30 cellular contexts compared by ENCODE assay signal in the genomic region with DNA sequence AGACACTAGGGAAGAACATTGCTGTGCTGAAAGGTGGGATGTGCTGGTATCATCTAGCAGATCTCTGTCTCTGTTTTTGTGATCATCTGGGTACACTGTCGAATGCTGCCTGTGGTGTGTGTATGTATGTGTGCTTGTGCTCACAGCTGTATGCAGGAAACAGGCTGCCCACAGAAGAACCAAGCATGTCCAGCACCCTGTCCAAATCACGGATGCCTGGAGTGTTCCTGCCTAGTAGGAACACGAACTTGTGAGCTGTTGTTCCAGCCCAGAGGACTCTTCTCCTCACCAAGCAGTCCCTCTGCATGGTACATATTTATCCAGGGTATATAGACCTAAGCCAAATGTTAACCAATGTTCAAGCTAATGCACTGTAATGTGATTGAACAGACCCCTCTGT. TPM values are rescaled to one million over a fixed set of nuclear protein-coding genes. Genes with fewer than 3 reads are reported as not detected.
"Had no signal": no experiment of that assay in that cellular context is flagged by ENCODE, and none has a peak within 500 bp of the region (broad histone marks: within the 10 kb centered on the region; RNA-seq: fewer than 3 reads in every experiment).

No MANE protein-coding gene starts in this region.

- H3K4me3 Mint-ChIP-seq: activated B cell treated with CpG ODN at 0.5 μM for 24 hours; activated CD8-positive, alpha-beta memory T cell treated with anti-CD3 and anti-CD28 coated beads, Interleukin-2, amount 10 ng/mL, durations not matched to agents 7 days and 5 days; activated CD8-positive, alpha-beta T cell treated with anti-CD3 and anti-CD28 coated beads, Interleukin-2, amount 10 ng/mL, durations not matched to agents 7 days and 5 days; activated naive CD4-positive, alpha-beta T cell treated with anti-CD3 and anti-CD28 coated beads, Interleukin-2, amount 50 U/mL, for 24 hours; activated naive CD8-positive, alpha-beta T cell treated with anti-CD3 and anti-CD28 coated beads, Interleukin-2, amount 50 U/mL, for 24 hours; effector memory CD8-positive, alpha-beta T cell; naive thymus-derived CD8-positive, alpha-beta T cell; stimulated activated memory B cell treated with anti-CD40 and anti-IgM and Interleukin-4, amounts not matched to agents 10 μg/mL and 1 μg/mL and 100 μg/mL, for 72 hours; stimulated activated naive CD8-positive, alpha-beta T cell treated with anti-CD3 and anti-CD28 coated beads, Interleukin-15, amount 100 ng/mL, for 72 hours; T-helper 2 cell treated with Interferon-gamma antibody and Interleukin-4, amounts not matched to agents 5 μg/mL and 100 μg/mL, for 36 hours had no signal

- H3K4me1 Mint-ChIP-seq: activated B cell treated with CpG ODN at 0.5 μM for 24 hours; activated CD8-positive, alpha-beta memory T cell treated with anti-CD3 and anti-CD28 coated beads, Interleukin-2, amount 10 ng/mL, durations not matched to agents 7 days and 5 days; activated naive CD4-positive, alpha-beta T cell treated with anti-CD3 and anti-CD28 coated beads, Interleukin-2, amount 50 U/mL, for 24 hours; activated naive CD8-positive, alpha-beta T cell treated with anti-CD3 and anti-CD28 coated beads, Interleukin-2, amount 50 U/mL, for 24 hours; stimulated activated memory B cell treated with anti-CD40 and anti-IgM and Interleukin-4, amounts not matched to agents 10 μg/mL and 1 μg/mL and 100 μg/mL, for 72 hours; stimulated activated naive CD8-positive, alpha-beta T cell treated with anti-CD3 and anti-CD28 coated beads, Interleukin-15, amount 100 ng/mL, for 72 hours had no signal

- H3K36me3 ChIP-seq: gastroesophageal sphincter, left lung, lower lobe of right lung, ovary, sigmoid colon, tibial artery, upper lobe of right lung had no signal

- H3K4me1 ChIP-seq: upper lobe of right lung had no signal

- H3K27me3 ChIP-seq: ovary had no signal

- H3K27ac ChIP-seq: coronary artery, gastroesophageal sphincter, left lung, lower lobe of right lung, ovary, sigmoid colon, tibial artery, upper lobe of right lung had no signal

- H3K4me3 ChIP-seq: gastroesophageal sphincter, left lung, lower lobe of right lung, ovary, sigmoid colon, smooth muscle cell, tibial artery, upper lobe of right lung had no signal

- H3K36me3 Mint-ChIP-seq: activated CD8-positive, alpha-beta memory T cell treated with anti-CD3 and anti-CD28 coated beads, Interleukin-2, amount 10 ng/mL, durations not matched to agents 7 days and 5 days; activated naive CD4-positive, alpha-beta T cell treated with anti-CD3 and anti-CD28 coated beads, Interleukin-2, amount 50 U/mL, for 24 hours; stimulated activated memory B cell treated with anti-CD40 and anti-IgM and Interleukin-4, amounts not matched to agents 10 μg/mL and 1 μg/mL and 100 μg/mL, for 72 hours had no signal

- H3K9me3 ChIP-seq: gastroesophageal sphincter, left lung, lower lobe of right lung, ovary, tibial artery, upper lobe of right lung had no signal

- H3K4me2 ChIP-seq: smooth muscle cell had no signal

- ATAC-seq: activated CD8-positive, alpha-beta memory T cell treated with anti-CD3 and anti-CD28 coated beads, Interleukin-2, amount 10 ng/mL, durations not matched to agents 7 days and 5 days; activated CD8-positive, alpha-beta T cell treated with anti-CD3 and anti-CD28 coated beads, Interleukin-2, amount 10 ng/mL, durations not matched to agents 7 days and 5 days; activated naive CD8-positive, alpha-beta T cell treated with anti-CD3 and anti-CD28 coated beads, Interleukin-2, amount 50 U/mL, for 24 hours; effector memory CD8-positive, alpha-beta T cell; gastroesophageal sphincter; left lung; lower lobe of right lung; naive thymus-derived CD8-positive, alpha-beta T cell; stimulated activated memory B cell treated with anti-CD40 and anti-IgM and Interleukin-4, amounts not matched to agents 10 μg/mL and 1 μg/mL and 100 μg/mL, for 72 hours; stimulated activated naive CD8-positive, alpha-beta T cell treated with anti-CD3 and anti-CD28 coated beads, Interleukin-15, amount 100 ng/mL, for 72 hours; upper lobe of right lung had no signal

- H3K27me3 Mint-ChIP-seq: activated CD8-positive, alpha-beta memory T cell treated with anti-CD3 and anti-CD28 coated beads, Interleukin-2, amount 10 ng/mL, durations not matched to agents 7 days and 5 days; stimulated activated memory B cell treated with anti-CD40 and anti-IgM and Interleukin-4, amounts not matched to agents 10 μg/mL and 1 μg/mL and 100 μg/mL, for 72 hours had no signal

- H3K27ac Mint-ChIP-seq: activated B cell treated with CpG ODN at 0.5 μM for 24 hours; activated CD8-positive, alpha-beta memory T cell treated with anti-CD3 and anti-CD28 coated beads, Interleukin-2, amount 10 ng/mL, durations not matched to agents 7 days and 5 days; activated CD8-positive, alpha-beta T cell treated with anti-CD3 and anti-CD28 coated beads, Interleukin-2, amount 10 ng/mL, durations not matched to agents 7 days and 5 days; activated naive CD4-positive, alpha-beta T cell treated with anti-CD3 and anti-CD28 coated beads, Interleukin-2, amount 50 U/mL, for 24 hours; activated naive CD8-positive, alpha-beta T cell treated with anti-CD3 and anti-CD28 coated beads, Interleukin-2, amount 50 U/mL, for 24 hours; activated T-helper 2 cell treated with anti-CD3 and anti-CD28 coated beads, Interferon-gamma antibody, Interleukin-2, Interleukin-4, amounts not matched to agents 10 μg/mL and 5 μg/mL and 100 μg/mL, durations not matched to agents 14 hours and 24 hours and 36 hours; effector memory CD8-positive, alpha-beta T cell; naive thymus-derived CD8-positive, alpha-beta T cell; progenitor cell of endocrine pancreas; stimulated activated memory B cell treated with anti-CD40 and anti-IgM and Interleukin-4, amounts not matched to agents 10 μg/mL and 1 μg/mL and 100 μg/mL, for 72 hours; stimulated activated naive CD8-positive, alpha-beta T cell treated with anti-CD3 and anti-CD28 coated beads, Interleukin-15, amount 100 ng/mL, for 72 hours; T-helper 2 cell treated with Interferon-gamma antibody and Interleukin-4, amounts not matched to agents 5 μg/mL and 100 μg/mL, for 36 hours had no signal

- H3K9me3 Mint-ChIP-seq: activated B cell treated with CpG ODN at 0.5 μM for 24 hours; activated naive CD4-positive, alpha-beta T cell treated with anti-CD3 and anti-CD28 coated beads, Interleukin-2, amount 50 U/mL, for 24 hours; activated naive CD8-positive, alpha-beta T cell treated with anti-CD3 and anti-CD28 coated beads, Interleukin-2, amount 50 U/mL, for 24 hours; activated T-helper 2 cell treated with anti-CD3 and anti-CD28 coated beads, Interferon-gamma antibody, Interleukin-2, Interleukin-4, amounts not matched to agents 10 μg/mL and 5 μg/mL and 100 μg/mL, durations not matched to agents 14 hours and 24 hours and 36 hours; T-helper 2 cell treated with Interferon-gamma antibody and Interleukin-4, amounts not matched to agents 5 μg/mL and 100 μg/mL, for 36 hours had no signal

- DNase-seq: activated B cell treated with CpG ODN at 0.5 μM for 24 hours; activated CD8-positive, alpha-beta memory T cell treated with anti-CD3 and anti-CD28 coated beads, Interleukin-2, amount 10 ng/mL, durations not matched to agents 7 days and 5 days; activated CD8-positive, alpha-beta T cell treated with anti-CD3 and anti-CD28 coated beads, Interleukin-2, amount 10 ng/mL, durations not matched to agents 7 days and 5 days; activated naive CD8-positive, alpha-beta T cell treated with anti-CD3 and anti-CD28 coated beads, Interleukin-2, amount 50 U/mL, for 24 hours; activated T-cell treated with anti-CD3 and anti-CD28 coated beads, Interleukin-2, amount 50 U/mL, for 48 hours; cerebellar nuclear complex; effector memory CD8-positive, alpha-beta T cell; left lung; lower lobe of right lung; naive thymus-derived CD8-positive, alpha-beta T cell; ovary; sigmoid colon; stimulated activated CD4-positive, alpha-beta T cell treated with anti-CD3 and anti-CD28 coated beads, Interleukin-1b, Interleukin-23, amount 100 ng/mL, for 48 hours; stimulated activated CD4-positive, alpha-beta T cell treated with anti-CD3 and anti-CD28 coated beads, Interleukin-4, amount 100 ng/mL, for 4 hours; stimulated activated CD8-positive, alpha-beta memory T cell treated with anti-CD3 and anti-CD28 coated beads, Interleukin-4, amount 100 ng/mL, for 48 hours; stimulated activated naive CD8-positive, alpha-beta T cell treated with anti-CD3 and anti-CD28 coated beads, Interleukin-15, amount 100 ng/mL, for 72 hours; T-helper 1 cell; tibial artery; upper lobe of right lung had no signal

RNA-seq across cellular contexts. Expression of a gene that starts 1.6 kb away (rescaled TPM):
- total RNA-seq: activated B cell treated with CpG ODN at 0.5 μM for 24 hours; activated CD8-positive, alpha-beta memory T cell treated with anti-CD3 and anti-CD28 coated beads, Interleukin-2, amount 10 ng/mL, durations not matched to agents 7 days and 5 days; activated CD8-positive, alpha-beta T cell treated with anti-CD3 and anti-CD28 coated beads, Interleukin-2, amount 10 ng/mL, durations not matched to agents 7 days and 5 days; activated T-helper 2 cell treated with anti-CD3 and anti-CD28 coated beads, Interferon-gamma antibody, Interleukin-2, Interleukin-4, amounts not matched to agents 10 μg/mL and 5 μg/mL and 100 μg/mL, durations not matched to agents 14 hours and 24 hours and 36 hours; endothelial cell of umbilical vein; fibroblast of villous mesenchyme; lower lobe of right lung; naive thymus-derived CD8-positive, alpha-beta T cell; renal cortical epithelial cell; smooth muscle cell; upper lobe of right lung had no signal
- polyA plus RNA-seq: endothelial cell of umbilical vein; naive thymus-derived CD8-positive, alpha-beta T cell; smooth muscle cell had no signal

RNA-seq across cellular contexts. Expression of a gene that starts 7.8 kb away (rescaled TPM):
- total RNA-seq: activated B cell treated with CpG ODN at 0.5 μM for 24 hours; activated CD8-positive, alpha-beta memory T cell treated with anti-CD3 and anti-CD28 coated beads, Interleukin-2, amount 10 ng/mL, durations not matched to agents 7 days and 5 days; activated CD8-positive, alpha-beta T cell treated with anti-CD3 and anti-CD28 coated beads, Interleukin-2, amount 10 ng/mL, durations not matched to agents 7 days and 5 days; activated T-helper 2 cell treated with anti-CD3 and anti-CD28 coated beads, Interferon-gamma antibody, Interleukin-2, Interleukin-4, amounts not matched to agents 10 μg/mL and 5 μg/mL and 100 μg/mL, durations not matched to agents 14 hours and 24 hours and 36 hours; endothelial cell of umbilical vein; fibroblast of villous mesenchyme; naive thymus-derived CD8-positive, alpha-beta T cell had no signal
- polyA plus RNA-seq: naive thymus-derived CD8-positive, alpha-beta T cell; smooth muscle cell had no signal
